Comparison of ENCODE assay signal across 26 cellular contexts in genomic region chr10:47331954-47332353, GRCh38. TPM values are rescaled to one million over a fixed set of nuclear protein-coding genes. Genes with fewer than 3 reads are reported as not detected.
"Had no signal": no experiment of that assay in that cellular context is flagged by ENCODE, and none has a peak within 500 bp of the region (broad histone marks: within the 10 kb centered on the region; RNA-seq: fewer than 3 reads in every experiment).

No MANE protein-coding gene starts in this region.

- DNase-seq: cortex of kidney; effector CD8-positive, alpha-beta T cell; heart left ventricle; hippocampal formation; left ventricle myocardium inferior; lower lobe of right lung; midbrain; nucleus accumbens; stimulated activated CD4-positive, alpha-beta T cell treated with anti-CD3 and anti-CD28 coated beads, Interleukin-2, amount 100 ng/mL, for 24 hours; stimulated activated CD4-positive, alpha-beta T cell treated with anti-CD3 and anti-CD28 coated beads, Interleukin-4, amount 100 ng/mL, for 4 hours; stimulated activated naive CD4-positive, alpha-beta T cell treated with Interleukin-2 at 50 U/mL for 16 hours had no signal

- H3K4me3 ChIP-seq: dorsolateral prefrontal cortex, heart left ventricle, left ventricle myocardium inferior, lower lobe of right lung, neural progenitor cell, ovary, right atrium auricular region, sigmoid colon, skin epidermis, tibial artery, upper lobe of left lung, vagina had no signal

- H3K9me3 ChIP-seq: heart left ventricle, left ventricle myocardium inferior, lower lobe of right lung, ovary, right atrium auricular region, sigmoid colon, tibial artery, upper lobe of left lung, vagina had no signal

- ATAC-seq: heart left ventricle; natural killer cell treated with Interleukin-12 subunit alpha and Interleukin-12 subunit beta and Interleukin-15 and Interleukin-18, amount 100 ng/mL, for 72 hours had no signal

- H3K27me3 ChIP-seq: dorsolateral prefrontal cortex, heart left ventricle, neural progenitor cell, ovary, right atrium auricular region, sigmoid colon, tibial artery, upper lobe of left lung, vagina had no signal

- H3K4me1 ChIP-seq: lower lobe of right lung, neural progenitor cell, upper lobe of left lung, vagina had no signal

- H3K36me3 ChIP-seq: heart left ventricle, left ventricle myocardium inferior, lower lobe of right lung, neural progenitor cell, ovary, right atrium auricular region, sigmoid colon, tibial artery, upper lobe of left lung, vagina had no signal

- H3K27ac ChIP-seq: dorsolateral prefrontal cortex, heart left ventricle, left ventricle myocardium inferior, lower lobe of right lung, neural progenitor cell, ovary, right atrium auricular region, sigmoid colon, skin epidermis, tibial artery, upper lobe of left lung, vagina had no signal

RNA-seq across cellular contexts. Expression of gene GDF2, which starts 9.7 kb away (rescaled TPM):
- total RNA-seq: frontal cortex; glomerular endothelial cell; heart left ventricle; left ventricle myocardium inferior; lower lobe of right lung; natural killer cell treated with Interleukin-12 subunit alpha and Interleukin-12 subunit beta and Interleukin-15 and Interleukin-18, amount 100 ng/mL, for 72 hours; ovary; posterior vena cava; sigmoid colon; temporal lobe; upper lobe of left lung; vagina had no signal
- polyA plus RNA-seq: esophagus, heart left ventricle, ovary, sigmoid colon had no signal

RNA-seq across cellular contexts. Expression of gene RBP3, which starts 16.2 kb away (rescaled TPM):
- total RNA-seq: frontal cortex; glomerular endothelial cell; heart left ventricle; left ventricle myocardium inferior; lower lobe of right lung; natural killer cell treated with Interleukin-12 subunit alpha and Interleukin-12 subunit beta and Interleukin-15 and Interleukin-18, amount 100 ng/mL, for 72 hours; ovary; posterior vena cava; right atrium auricular region; sigmoid colon; temporal lobe; upper lobe of left lung; vagina had no signal
- polyA plus RNA-seq: esophagus, heart left ventricle, ovary, sigmoid colon had no signal

RNA-seq across cellular contexts. Expression of gene GDF10, which starts 32.0 kb away (rescaled TPM):
- total RNA-seq: glomerular endothelial cell; natural killer cell treated with Interleukin-12 subunit alpha and Interleukin-12 subunit beta and Interleukin-15 and Interleukin-18, amount 100 ng/mL, for 72 hours had no signal

RNA-seq across cellular contexts. Expression of gene ZNF488, which starts 52.1 kb away (rescaled TPM):
- total RNA-seq: glomerular endothelial cell; natural killer cell treated with Interleukin-12 subunit alpha and Interleukin-12 subunit beta and Interleukin-15 and Interleukin-18, amount 100 ng/mL, for 72 hours; posterior vena cava; right atrium auricular region; vagina had no signal
